In the genomic region with DNA sequence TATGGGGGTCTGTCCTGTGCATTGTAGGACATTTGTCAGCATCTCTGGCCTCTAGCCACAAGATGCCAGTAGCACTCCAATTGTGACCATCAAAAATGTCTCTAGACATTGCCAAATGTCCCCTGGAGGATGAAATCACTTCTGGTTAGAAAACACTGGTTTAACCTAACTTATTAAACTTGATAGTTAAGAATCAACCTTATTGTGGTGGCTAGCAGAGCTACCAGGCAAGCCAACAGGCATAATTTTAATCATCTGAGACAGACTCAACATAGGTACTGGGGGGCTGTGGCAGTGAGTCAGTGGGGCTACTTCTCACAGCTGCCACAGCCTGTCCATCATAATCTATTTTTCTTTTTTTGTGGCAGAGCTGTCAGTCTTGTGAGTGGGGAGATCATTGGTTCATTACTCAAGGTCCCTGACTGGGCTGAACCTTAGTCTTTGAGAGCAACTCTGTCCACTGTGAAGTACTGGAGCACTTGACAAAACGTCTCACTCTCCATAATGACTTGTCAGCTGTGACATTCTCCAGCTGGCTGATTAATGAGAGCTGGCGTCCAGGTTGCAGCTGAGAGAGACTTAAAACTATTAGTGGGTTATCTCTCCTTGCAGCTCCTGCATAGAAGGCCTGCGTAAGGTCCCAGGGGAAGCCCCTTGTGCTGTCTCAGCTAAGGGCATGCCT, we compare ENCODE assay signal across 18 cellular contexts.
DNase-seq lines count a peak whose midpoint lies in the region; ATAC-seq and TF ChIP-seq lines count a peak whose summit lies in the region.
"Had no signal": no experiment of that assay in that cellular context is flagged by ENCODE, and none has a peak within 500 bp of the region (broad histone marks: within the 10 kb centered on the region; RNA-seq: fewer than 3 reads in every experiment).

No MANE protein-coding gene starts in this region.

- no peaks in the 10 kb centered on the region for H3K4me1 ChIP-seq in foreskin keratinocyte

- ATAC-seq in foreskin keratinocyte, result no peak

- H3K27ac ChIP-seq in foreskin keratinocyte, result no peak overlapping the region
- H3K27ac ChIP-seq: adrenal gland, coronary artery, esophagus muscularis mucosa, HL-60 had no signal

- peak; percentile 20 for TF ChIP-seq CTCF in foreskin keratinocyte (conservative IDR thresholded peaks at IDR 0.05)

- DNase-seq in DMS53 (lab: John Stamatoyannopoulos, UW) (peak; percentile 14), DMS53 treated with DMSO at 0.1 percent for 48 hours (lab: John Stamatoyannopoulos, UW; ENCODE audit: unreplicated experiment) (no peak), OCI-M1 (lab: John Stamatoyannopoulos, UW) (peak; percentile 0), foreskin keratinocyte (no peak), renal cortical epithelial cell (ENCODE audit: low read depth) (peak; percentile 86), H4 (ENCODE audit: low spot score) (no peak), putamen (ENCODE audit: low spot score) (no peak), DMS153 treated with DMSO at 0.1 percent for 48 hours (lab: John Stamatoyannopoulos, UW; ENCODE audit: unreplicated experiment) (no peak)
- DNase-seq: activated CD4-positive, alpha-beta T cell treated with anti-CD3 and anti-CD28 coated beads for 1 hour; activated T-cell treated with anti-CD3 and anti-CD28 coated beads, Interleukin-2, amount 50 U/mL, for 1 hour; adrenal gland; CD8-positive, alpha-beta memory T cell; NCI-H2029 treated with DMSO at 0.1 percent for 48 hours; small intestine; SW 1271 had no signal

- no peaks in the 10 kb centered on the region for H3K27me3 ChIP-seq in foreskin keratinocyte
- H3K27me3 ChIP-seq: adrenal gland, esophagus muscularis mucosa had no signal

Comparison
In these comparisons a context has a peak if more than half of its experiments do, and no peak if none do; other contexts are left out.
1. DNase-seq: peak in DMS53 (single experiment), OCI-M1 (single experiment) and renal cortical epithelial cell (single experiment); none in DMS53 treated with DMSO at 0.1 percent for 48 hours (single experiment), foreskin keratinocyte (0 of 2), H4 (single experiment), putamen (single experiment) and DMS153 treated with DMSO at 0.1 percent for 48 hours (single experiment).